Comparison of ENCODE assay signal across 14 cellular contexts in genomic region chr1:223419561-223419960, GRCh38. TPM values are rescaled to one million over a fixed set of nuclear protein-coding genes. Genes with fewer than 3 reads are reported as not detected.
DNase-seq lines count a peak whose midpoint lies in the region; ATAC-seq and TF ChIP-seq lines count a peak whose summit lies in the region.
"Had no signal": no experiment of that assay in that cellular context is flagged by ENCODE, and none has a peak within 500 bp of the region (broad histone marks: within the 10 kb centered on the region; RNA-seq: fewer than 3 reads in every experiment).

No MANE protein-coding gene starts in this region.

- H3K9me3 ChIP-seq in Caco-2 (peaks cover 5% of the 10 kb centered on the region), left lung (no peaks in the 10 kb centered on the region)
- H3K9me3 ChIP-seq: BLaER1 treated with 17β-estradiol and CSF1 and Interleukin-3, amounts not matched to agents 10 nM and 100 nM; HAP-1 had no signal

- intact Hi-C loops in Caco-2 (cut with micrococcal nuclease; ENCODE audit: unreplicated experiment) (no loop called here), left lung (cut with DNase I) (no loop called here)

- H3K36me3 Mint-ChIP-seq in Caco-2 (ENCODE audit: insufficient read depth, unreplicated experiment) = peaks cover 19% of the 10 kb centered on the region
- H3K36me3 Mint-ChIP-seq: CD4-positive, CD25-positive, alpha-beta regulatory T cell had no signal

- ATAC-seq in left lung (peak; percentile 49), GM21447 (IDR thresholded peaks at IDR 0.05; ENCODE audit: unreplicated experiment) (no peak), GM18907 (IDR thresholded peaks at IDR 0.05; ENCODE audit: unreplicated experiment) (no peak)

- no peak overlapping the region for H3K4me3 Mint-ChIP-seq in Caco-2 (ENCODE audit: unreplicated experiment)
- H3K4me3 Mint-ChIP-seq: CD4-positive, CD25-positive, alpha-beta regulatory T cell had no signal

- no peaks in the 10 kb centered on the region for H3K36me3 ChIP-seq in Caco-2 (ENCODE audit: control insufficient read depth, insufficient read depth, low read length)
- H3K36me3 ChIP-seq in left lung = no peaks in the 10 kb centered on the region
- H3K36me3 ChIP-seq: BLaER1 treated with 17β-estradiol and CSF1 and Interleukin-3, amounts not matched to agents 10 nM and 100 nM; HAP-1 had no signal

- H3K4me1 ChIP-seq in Caco-2 = peaks cover 63% of the 10 kb centered on the region
- H3K4me1 ChIP-seq in left lung = no peaks in the 10 kb centered on the region
- H3K4me1 ChIP-seq: BLaER1 treated with 17β-estradiol and CSF1 and Interleukin-3, amounts not matched to agents 10 nM and 100 nM; HAP-1 had no signal

- peak overlapping the region; percentile 58 for H3K27ac Mint-ChIP-seq in Caco-2 (ENCODE audit: unreplicated experiment)

- peaks cover 11% of the 10 kb centered on the region for H3K9me3 Mint-ChIP-seq in Caco-2 (ENCODE audit: unreplicated experiment)

- no peaks in the 10 kb centered on the region for H3K27me3 Mint-ChIP-seq in Caco-2 (ENCODE audit: insufficient read depth, unreplicated experiment)

- TF ChIP-seq CTCF in Caco-2 (IDR thresholded peaks at IDR 0.05; ENCODE audit: insufficient read depth in 1 of 2, low read depth in 1 of 2, low read length in 1 of 2, severe bottlenecking in 1 of 2, unreplicated experiment in 1 of 2) (no peak), left lung (IDR thresholded peaks at IDR 0.05) (no peak)

- H3K27ac ChIP-seq in left lung = no peak overlapping the region
- H3K27ac ChIP-seq: BLaER1 treated with 17β-estradiol and CSF1 and Interleukin-3, amounts not matched to agents 10 nM and 100 nM had no signal

- CTCF ChIA-PET in Caco-2 (lab: Charles Lee) = no interaction called here

- POLR2A ChIA-PET in Caco-2 (lab: Charles Lee) = no interaction called here

- DNase-seq in NCI-H1436 (lab: John Stamatoyannopoulos, UW) = peak; percentile 10
- no peak for DNase-seq in NCI-H1436 treated with DMSO at 0.1 percent for 48 hours (lab: John Stamatoyannopoulos, UW)
- DNase-seq in Caco-2 = no peak
- peak; percentile 50 for DNase-seq in NCI-H2227 (lab: John Stamatoyannopoulos, UW; ENCODE audit: unreplicated experiment)
- DNase-seq in left lung = no peak
- DNase-seq: ACHN; CD4-positive, CD25-positive, alpha-beta regulatory T cell had no signal

- H3K4me1 Mint-ChIP-seq in Caco-2 (ENCODE audit: low read depth, unreplicated experiment) = peaks cover 32% of the 10 kb centered on the region
- H3K4me1 Mint-ChIP-seq: CD4-positive, CD25-positive, alpha-beta regulatory T cell had no signal

- H3K4me3 ChIP-seq in Caco-2 (ENCODE audit: low read depth, low read length) (no peak overlapping the region), left lung (no peak overlapping the region)
- H3K4me3 ChIP-seq: BLaER1 treated with 17β-estradiol and CSF1 and Interleukin-3, amounts not matched to agents 10 nM and 100 nM; HAP-1 had no signal

- H3K27me3 ChIP-seq in Caco-2 (replicated peaks; ENCODE audit: control insufficient read depth, insufficient read depth, low read length) (no peaks in the 10 kb centered on the region), left lung (no peaks in the 10 kb centered on the region)
- H3K27me3 ChIP-seq: BLaER1 treated with 17β-estradiol and CSF1 and Interleukin-3, amounts not matched to agents 10 nM and 100 nM had no signal

- no TSS peak for BruUV-seq in Caco-2 (replicated peaks; lab: Mats Ljungman, UMichigan)

RNA-seq across cellular contexts. Expression of gene CCDC185, which starts 26.3 kb away (rescaled TPM):
- total RNA-seq in Caco-2 (2022) (not detected in 2 replicates), left lung (not detected)
- total RNA-seq: A172; CD4-positive, CD25-positive, alpha-beta regulatory T cell; H1; HT1080 had no signal

RNA-seq across cellular contexts. Expression of gene SUSD4, which starts 55.6 kb away (rescaled TPM):
- 31.4 and 36.7 TPM in 2 replicates for total RNA-seq in Caco-2 (2022)
- total RNA-seq in left lung = 1 to 10 TPM; 2.0 to 3.9 TPM
- total RNA-seq: A172 had no signal

Comparison
In these comparisons a context has a peak if more than half of its experiments do, and no peak if none do; other contexts are left out.
1. DNase-seq: peak in NCI-H1436 (single experiment) and NCI-H2227 (single experiment); none in NCI-H1436 treated with DMSO at 0.1 percent for 48 hours (single experiment), Caco-2 (0 of 2) and left lung (0 of 2).